In the genomic region with DNA sequence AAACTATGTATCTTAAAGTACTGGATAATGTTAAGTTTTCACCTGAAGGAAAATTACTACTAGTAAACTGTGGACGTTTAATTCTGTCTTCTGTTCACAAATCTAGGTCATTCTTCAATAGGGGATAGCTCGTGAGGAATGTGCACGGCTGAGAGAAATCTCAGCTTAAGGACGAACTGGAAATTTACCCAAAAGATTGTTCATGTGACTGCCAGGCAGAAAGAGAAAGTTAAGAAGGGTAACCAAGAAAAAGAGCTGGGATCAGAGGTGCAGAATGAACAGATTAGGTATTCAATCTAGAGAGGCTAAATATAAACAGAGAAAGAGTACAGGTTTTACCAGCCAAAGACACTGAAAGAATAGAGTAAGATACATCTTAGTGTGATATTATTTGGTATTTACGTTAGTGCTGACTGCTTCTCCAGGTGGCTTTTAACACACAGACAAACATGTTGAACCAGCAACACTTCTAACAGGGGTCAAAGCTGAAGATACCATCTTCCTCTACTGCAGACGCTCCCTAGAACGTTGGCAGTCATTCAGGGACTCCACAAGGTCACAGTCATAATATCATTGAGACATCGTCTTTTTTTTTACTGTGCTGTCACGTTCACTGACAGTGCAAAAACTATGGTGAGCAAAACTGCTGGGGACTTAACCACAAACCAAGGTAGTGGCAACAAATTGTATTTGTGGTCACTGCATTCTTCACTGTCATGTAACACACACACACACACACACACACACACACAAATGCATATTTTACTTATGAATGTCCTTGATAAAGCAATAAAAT, we compare ENCODE assay signal across 13 cellular contexts.
A peak's percentile ranks its signal among the peaks of the same experiment; 100 is the strongest.
DNase-seq lines count a peak whose midpoint lies in the region; ATAC-seq and TF ChIP-seq lines count a peak whose summit lies in the region.
"Had no signal": no experiment of that assay in that cellular context is flagged by ENCODE, and none has a peak within 500 bp of the region (broad histone marks: within the 10 kb centered on the region; RNA-seq: fewer than 3 reads in every experiment).

No MANE protein-coding gene starts in this region.

- no peak for TF ChIP-seq CTCF in heart left ventricle (IDR thresholded peaks at IDR 0.05)
- TF ChIP-seq CTCF in right atrium auricular region (IDR thresholded peaks at IDR 0.05): no peak
- no peak for TF ChIP-seq CTCF in fibroblast of villous mesenchyme (IDR thresholded peaks at IDR 0.05; ENCODE audit: insufficient read depth, low read depth, low read length)
- TF ChIP-seq CTCF in upper lobe of left lung (IDR thresholded peaks at IDR 0.05): no peak

- 18 to 27% (median 23%) methylated on average over 9 of the region's 9 CpGs for WGBS in heart left ventricle, 4 donors
- 42 to 45% methylated on average over 9 of the region's 9 CpGs for WGBS in upper lobe of left lung, 2 donors

- no peak for TF ChIP-seq POLR2A in heart left ventricle (IDR thresholded peaks at IDR 0.05)
- TF ChIP-seq POLR2A in upper lobe of left lung (IDR thresholded peaks at IDR 0.05): no peak

- no peak for TF ChIP-seq EP300 in upper lobe of left lung (IDR thresholded peaks at IDR 0.05)

- DNase-seq in heart left ventricle (peak in 1 of 5 donors; percentile 23), right atrium auricular region (ENCODE audit: low spot score) (no peak), SW480 (ENCODE audit: low spot score) (peak; percentile 70), fibroblast of villous mesenchyme (ENCODE audit: low read depth) (peak; percentile 34), upper lobe of left lung (no peak), NCI-H1417 treated with DMSO at 0.1 percent for 48 hours (lab: John Stamatoyannopoulos, UW) (no peak), GOT3 (lab: John Stamatoyannopoulos, UW) (no peak)
- DNase-seq: activated T-cell treated with anti-CD3 and anti-CD28 coated beads for 4 hours, NCI-H187 treated with DMSO at 0.1 percent for 48 hours, SHP77 had no signal

- ATAC-seq in heart left ventricle (peak in 2 of 4 donors; percentile 42 to 67), upper lobe of left lung (ENCODE audit: low FRiP score in 2 of 2) (peak; percentile 30 to 56), HG02759 (IDR thresholded peaks at IDR 0.05; ENCODE audit: unreplicated experiment) (no peak)
- ATAC-seq: GM12878 had no signal

- H3K27ac ChIP-seq in heart left ventricle (peak overlapping the region in 2 of 12 donors; percentile 8 to 11), right atrium auricular region (no peak overlapping the region), upper lobe of left lung (no peak overlapping the region)

- peaks cover 0 to 12% (median 0%) of the 10 kb centered on the region in 12 donors for H3K4me1 ChIP-seq in heart left ventricle
- no peaks in the 10 kb centered on the region for H3K4me1 ChIP-seq in right atrium auricular region
- H3K4me1 ChIP-seq in upper lobe of left lung: no peaks in the 10 kb centered on the region

- H3K4me3 ChIP-seq in heart left ventricle (peak overlapping the region in 8 of 12 donors; percentile 15 to 44 (median 28)), right atrium auricular region (no peak overlapping the region), fibroblast of villous mesenchyme (ENCODE audit: low read depth, low read length) (no peak overlapping the region), upper lobe of left lung (no peak overlapping the region)
- H3K4me3 ChIP-seq: GM12878, lung had no signal

- H3K36me3 ChIP-seq in heart left ventricle (no peaks in the 10 kb centered on the region), right atrium auricular region (no peaks in the 10 kb centered on the region), upper lobe of left lung (no peaks in the 10 kb centered on the region)

- H3K9me3 ChIP-seq in heart left ventricle: no peaks in the 10 kb centered on the region
- no peaks in the 10 kb centered on the region for H3K9me3 ChIP-seq in right atrium auricular region
- H3K9me3 ChIP-seq in upper lobe of left lung: no peaks in the 10 kb centered on the region

- H3K27me3 ChIP-seq in heart left ventricle (no peaks in the 10 kb centered on the region), right atrium auricular region (no peaks in the 10 kb centered on the region), upper lobe of left lung (no peaks in the 10 kb centered on the region)

- intact Hi-C loops in heart left ventricle (cut with DNase I): no loop called here

Comparison
In these comparisons a context has a peak if more than half of its experiments do, and no peak if none do; other contexts are left out.
1. H3K4me3 ChIP-seq: peak in heart left ventricle (8 of 12); none in right atrium auricular region (0 of 2), fibroblast of villous mesenchyme (single experiment) and upper lobe of left lung (0 of 4).
2. DNase-seq: peak in SW480 (single experiment) and fibroblast of villous mesenchyme (single experiment); none in right atrium auricular region (single experiment), upper lobe of left lung (0 of 2), NCI-H1417 treated with DMSO at 0.1 percent for 48 hours (single experiment) and GOT3 (single experiment).